18 cellular contexts compared by ENCODE assay signal in genomic region chr7:151176401-151176800, GRCh38. TPM values are rescaled to one million over a fixed set of nuclear protein-coding genes. Genes with fewer than 3 reads are reported as not detected.
A peak's percentile ranks its signal among the peaks of the same experiment; 100 is the strongest.
DNase-seq lines count a peak whose midpoint lies in the region; ATAC-seq, FAIRE-seq and TF ChIP-seq lines count a peak whose summit lies in the region.
"Had no signal": no experiment of that assay in that cellular context is flagged by ENCODE, and none has a peak within 500 bp of the region (broad histone marks: within the 10 kb centered on the region; RNA-seq: fewer than 3 reads in every experiment).

No MANE protein-coding gene starts in this region.

- TF ChIP-seq CTCF in K562 (IDR thresholded peaks at IDR 0.05 in 2 of 3, conservative IDR thresholded peaks at IDR 0.05 in 1 of 3; ENCODE audit: insufficient read depth in 2 of 3, low read depth in 1 of 3, low read length in 3 of 3) (no peak), nephron progenitor cell (IDR thresholded peaks at IDR 0.05) (no peak), type B pancreatic cell (conservative IDR thresholded peaks at IDR 0.05) (no peak)

- H2AFZ ChIP-seq in K562 (ENCODE audit: low read depth, low read length) (no peak overlapping the region), trophoblast cell (ENCODE audit: insufficient read depth, low read length, poor library complexity) (no peak overlapping the region)

- H3K27ac ChIP-seq in K562 (ENCODE audit: extremely low read depth, low read depth, low read length) = no peak overlapping the region
- H3K27ac ChIP-seq in trophoblast cell (ENCODE audit: low read depth, low read length) = no peak overlapping the region
- H3K27ac ChIP-seq: BLaER1 treated with 17β-estradiol and CSF1 and Interleukin-3, amounts not matched to agents 10 nM and 100 nM had no signal

- CTCF ChIA-PET in K562 (lab: Yijun Ruan, JAX; ENCODE audit: low intra/inter-chr PET ratio) = interaction anchor here (0.6 kb wide), 1 partner anchor 20 kb away, joined by 3 read pairs; no protein-coding TSS in a partner anchor

- H3K79me2 ChIP-seq in K562 (ENCODE audit: control insufficient read depth, insufficient read depth, low read length) (no peaks in the 10 kb centered on the region), trophoblast cell (ENCODE audit: control insufficient read depth, insufficient read depth, low read length, poor library complexity) (no peaks in the 10 kb centered on the region)

- POLR2A ChIA-PET in K562 (lab: Yijun Ruan, JAX) = interaction anchor here (1.4 kb wide), 1 partner anchor 11 kb away, joined by 3 read pairs; no protein-coding TSS in a partner anchor

- DNase-seq in activated effector memory CD4-positive, alpha-beta T cell treated with anti-CD3 and anti-CD28 coated beads, Interleukin-2, amount 50 U/mL, for 16 hours = peak; percentile 38
- no peak for DNase-seq in activated effector memory CD4-positive, alpha-beta T cell treated with Interleukin-2 at 50 U/mL for 16 hours
- no peak for DNase-seq in K562 (ENCODE audit: extremely low read depth in 1 of 4, low spot score in 3 of 4)
- DNase-seq in nephron progenitor cell = no peak
- DNase-seq in type B pancreatic cell (ENCODE audit: extremely low spot score, unreplicated experiment) = peak; percentile 40
- no peak for DNase-seq in cortex of kidney (lab: John Stamatoyannopoulos, UW)
- DNase-seq in trophoblast cell = no peak
- DNase-seq: 8988T; ACHN; Calu3; CD4-positive, CD25-positive, alpha-beta regulatory T cell; DMS 273 treated with DMSO at 0.1 percent for 48 hours; DMS79 had no signal

- no peak overlapping the region for H2BK12ac ChIP-seq in trophoblast cell (ENCODE audit: low read length)

- H3K4me1 ChIP-seq in K562 (replicated peaks in 1 of 2; ENCODE audit: control insufficient read depth in 2 of 2, insufficient read depth in 2 of 2, low read length in 2 of 2) (peaks cover 0 to 25% of the 10 kb centered on the region in 2 experiments; a peak in 2 of 5 replicates), trophoblast cell (ENCODE audit: control insufficient read depth in 1 of 2, insufficient read depth in 2 of 2, low read length in 2 of 2) (no peaks in the 10 kb centered on the region)
- H3K4me1 ChIP-seq: BLaER1 treated with 17β-estradiol and CSF1 and Interleukin-3, amounts not matched to agents 10 nM and 100 nM had no signal

- no peak overlapping the region for H3K9ac ChIP-seq in K562 (ENCODE audit: insufficient read depth in 1 of 2, low read depth in 2 of 2, low read length in 2 of 2)
- no peak overlapping the region for H3K9ac ChIP-seq in trophoblast cell (ENCODE audit: low read length)
- H3K9ac ChIP-seq: BLaER1 treated with 17β-estradiol and CSF1 and Interleukin-3, amounts not matched to agents 10 nM and 100 nM had no signal

- H4K20me1 ChIP-seq in K562 (replicated peaks; ENCODE audit: control insufficient read depth, insufficient read depth, low read length) = peaks cover 16% of the 10 kb centered on the region; the same call in 1 of the 2 replicates

- H3K4me2 ChIP-seq in K562 (ENCODE audit: insufficient read depth, low read length) (no peak overlapping the region), trophoblast cell (ENCODE audit: low read length) (no peak overlapping the region)
- H3K4me2 ChIP-seq: BLaER1 treated with 17β-estradiol and CSF1 and Interleukin-3, amounts not matched to agents 10 nM and 100 nM had no signal

- H3K36me3 ChIP-seq in K562 (ENCODE audit: control insufficient read depth, insufficient read depth, low read length) = no peaks in the 10 kb centered on the region
- H3K36me3 ChIP-seq in trophoblast cell (ENCODE audit: control insufficient read depth in 1 of 2, insufficient read depth in 2 of 2, low read length in 2 of 2) = no peaks in the 10 kb centered on the region
- H3K36me3 ChIP-seq: BLaER1 treated with 17β-estradiol and CSF1 and Interleukin-3, amounts not matched to agents 10 nM and 100 nM had no signal

- no peak overlapping the region for H3K4ac ChIP-seq in trophoblast cell (ENCODE audit: low read depth, low read length)

- no peaks in the 10 kb centered on the region for H3K79me1 ChIP-seq in trophoblast cell (ENCODE audit: low read length)

- H3K27me3 Mint-ChIP-seq in nephron progenitor cell (ENCODE audit: low read depth, poor library complexity) (peaks cover 88% of the 10 kb centered on the region), type B pancreatic cell (peaks cover 57% of the 10 kb centered on the region)

- no peak for TF ChIP-seq POLR2A in K562 (conservative IDR thresholded peaks at IDR 0.05)

- H3K4me1 Mint-ChIP-seq in nephron progenitor cell (peaks cover 20% of the 10 kb centered on the region), type B pancreatic cell (ENCODE audit: unreplicated experiment) (peaks cover 8% of the 10 kb centered on the region)

- no peak overlapping the region for H3K23ac ChIP-seq in trophoblast cell (ENCODE audit: low read length)

- H3K9me3 Mint-ChIP-seq in nephron progenitor cell = peaks cover 29% of the 10 kb centered on the region
- H3K9me3 Mint-ChIP-seq in type B pancreatic cell = peaks cover 11% of the 10 kb centered on the region
- H3K9me3 Mint-ChIP-seq: CD4-positive, CD25-positive, alpha-beta regulatory T cell had no signal

- H3K9me3 ChIP-seq in K562 (replicated peaks; ENCODE audit: control insufficient read depth, insufficient read depth, low read depth, low read length) (no peaks in the 10 kb centered on the region; the same call in 1 of the 2 replicates), trophoblast cell (ENCODE audit: insufficient read depth, low read depth, low read length) (peaks cover 23% of the 10 kb centered on the region)

- no peak overlapping the region for H4K8ac ChIP-seq in trophoblast cell (ENCODE audit: low read depth, low read length)

- no peak for TF ChIP-seq EP300 in K562 (IDR thresholded peaks at IDR 0.05; ENCODE audit: low read length)

- peak overlapping the region; percentile 6 for H3K4me3 Mint-ChIP-seq in nephron progenitor cell
- H3K4me3 Mint-ChIP-seq in type B pancreatic cell = no peak overlapping the region
- H3K4me3 Mint-ChIP-seq: CD4-positive, CD25-positive, alpha-beta regulatory T cell had no signal

- no peak overlapping the region for H3K14ac ChIP-seq in trophoblast cell (ENCODE audit: low read length)

- H2BK120ac ChIP-seq in trophoblast cell (ENCODE audit: insufficient read depth, low read length, poor library complexity) = no peak overlapping the region

- BruUV-seq in K562 (replicated peaks; lab: Mats Ljungman, UMichigan) = no TSS peak

- in situ Hi-C loops in K562 (cut with MboI) = no loop called here

- no peak overlapping the region for H2BK5ac ChIP-seq in trophoblast cell (ENCODE audit: low read depth, low read length, poor library complexity)

- H3K9me1 ChIP-seq in K562 (ENCODE audit: control insufficient read depth, insufficient read depth, low read length) = peaks cover 3% of the 10 kb centered on the region

- under 1% methylated on average over 9 of the region's 9 CpGs for WGBS in K562 (ENCODE audit: insufficient coverage, low coverage, missing lambda C conversion rate)
- no CpG with 5 or more reads among the region's 9 CpGs for WGBS in trophoblast cell (ENCODE audit: extremely low coverage, insufficient coverage, insufficient read length)

- ATAC-seq in K562 = no peak
- ATAC-seq in esophagus mucosa = no peak

- intact Hi-C loops in K562 (cut with micrococcal nuclease) = loop anchor here (10.0 kb wide), 2 partner anchors 162 to 212 kb away; no protein-coding TSS in a partner anchor

- no peak for TF ChIP-seq RAD21 in K562 (CRISPR knock-in tag; conservative IDR thresholded peaks at IDR 0.05 in 1 of 2, IDR thresholded peaks at IDR 0.05 in 1 of 2)

- H3K4me3 ChIP-seq in K562 (no peak overlapping the region), trophoblast cell (ENCODE audit: low read depth, low read length) (no peak overlapping the region)
- H3K4me3 ChIP-seq: BLaER1 treated with 17β-estradiol and CSF1 and Interleukin-3, amounts not matched to agents 10 nM and 100 nM had no signal

- H3K18ac ChIP-seq in trophoblast cell (ENCODE audit: low read length) = no peak overlapping the region

- no peak overlapping the region for H4K91ac ChIP-seq in trophoblast cell (ENCODE audit: low read depth, low read length)

- H3K27ac Mint-ChIP-seq in nephron progenitor cell = peak overlapping the region; percentile 32
- no peak overlapping the region for H3K27ac Mint-ChIP-seq in type B pancreatic cell

- H4K12ac ChIP-seq in trophoblast cell (ENCODE audit: low read depth, low read length) = no peak overlapping the region

- H3K36me3 Mint-ChIP-seq in nephron progenitor cell (ENCODE audit: low read depth) (peaks cover 10% of the 10 kb centered on the region), type B pancreatic cell (no peaks in the 10 kb centered on the region)

- H3K27me3 ChIP-seq in K562 (ENCODE audit: control insufficient read depth in 2 of 2, insufficient read depth in 2 of 2, low read length in 2 of 2) (peaks cover 44 to 66% of the 10 kb centered on the region in 2 experiments), trophoblast cell (ENCODE audit: insufficient read depth, low read length) (no peaks in the 10 kb centered on the region)

- no peak overlapping the region for H2AK5ac ChIP-seq in trophoblast cell (ENCODE audit: low read length)

- FAIRE-seq in K562 (lab: Jason Lieb, UNC) = no peak
- FAIRE-seq: GM12891 had no signal

RNA-seq across cellular contexts. Expression of gene GBX1, which starts 8.9 kb away (rescaled TPM):
- total RNA-seq in K562 (2011; cell fraction: chromatin; rRNA removed; ENCODE audit: low replicate concordance) = not detected in 2 replicates
- total RNA-seq in K562 (2011; cell fraction: nucleolus; rRNA removed) = not detected in 2 replicates
- total RNA-seq in K562 (2011; cell fraction: nucleoplasm; rRNA removed) = not detected in 2 replicates
- total RNA-seq in K562 (2014; rRNA removed) (not detected in 2 replicates), K562 (2014; rRNA removed; fragmentation: Illumina TruSeq; extraction: Trizol) (not detected in 2 replicates), K562 (2015; rRNA removed; fragmentation: Illumina TruSeq; extraction: Trizol) (not detected in 2 replicates), K562 (2021) (not detected in 2 replicates), type B pancreatic cell (ENCODE audit: low replicate concordance) (0.26 and 0.41 TPM in 2 replicates), esophagus mucosa (not detected)
- polyA plus RNA-seq in K562 (2011; rRNA removed) (not detected in 2 replicates), K562 (2014; fragmentation: Illumina TruSeq; extraction: Trizol) (not detected in 2 replicates), K562 (2014; fragmentation: Nextera tagmentation; extraction: Ambion mirVana) (not detected), K562 (2014; rRNA removed) (not detected in 2 replicates)
- polyA plus RNA-seq in K562 (2011; cell fraction: cytosol; rRNA removed) = not detected in 2 replicates
- not detected in 2 replicates for polyA plus RNA-seq in K562 (2011; cell fraction: nucleus; rRNA removed)
- polyA plus RNA-seq in K562 (2012) = not detected in 2 replicates
- polyA minus RNA-seq in K562 (2011; rRNA and poly(A)+ RNA removed) = not detected in 2 replicates
- not detected in 2 replicates for polyA minus RNA-seq in K562 (2011; cell fraction: cytosol; rRNA and poly(A)+ RNA removed)
- polyA minus RNA-seq in K562 (2011; cell fraction: nucleus; rRNA and poly(A)+ RNA removed) = not detected in 2 replicates
- not detected in 2 replicates for polyA plus RNA-seq in trophoblast cell (2013)
- total RNA-seq: Calu3; CD4-positive, CD25-positive, alpha-beta regulatory T cell; G401 had no signal
- polyA plus RNA-seq: CD4-positive, CD25-positive, alpha-beta regulatory T cell had no signal

RNA-seq across cellular contexts. Expression of gene ASB10, which starts 10.6 kb away (rescaled TPM):
- not detected in 2 replicates for total RNA-seq in K562 (2011; cell fraction: chromatin; rRNA removed; ENCODE audit: low replicate concordance)
- not detected in 2 replicates for total RNA-seq in K562 (2011; cell fraction: nucleolus; rRNA removed)
- total RNA-seq in K562 (2011; cell fraction: nucleoplasm; rRNA removed) = not detected in 2 replicates
- not detected in 2 replicates for total RNA-seq in K562 (2014; rRNA removed)
- total RNA-seq in K562 (2014; rRNA removed; fragmentation: Illumina TruSeq; extraction: Trizol) = not detected in 2 replicates
- not detected in 2 replicates for total RNA-seq in K562 (2015; rRNA removed; fragmentation: Illumina TruSeq; extraction: Trizol)
- total RNA-seq in K562 (2021) = not detected in 2 replicates
- not detected in 2 replicates for polyA plus RNA-seq in K562 (2011; rRNA removed)
- polyA plus RNA-seq in K562 (2011; cell fraction: cytosol; rRNA removed) = not detected in 2 replicates
- not detected in 2 replicates for polyA plus RNA-seq in K562 (2011; cell fraction: nucleus; rRNA removed)
- not detected in 2 replicates for polyA plus RNA-seq in K562 (2012)
- not detected in 2 replicates for polyA plus RNA-seq in K562 (2014; fragmentation: Illumina TruSeq; extraction: Trizol)
- polyA plus RNA-seq in K562 (2014; fragmentation: Nextera tagmentation; extraction: Ambion mirVana) = not detected
- not detected in 2 replicates for polyA plus RNA-seq in K562 (2014; rRNA removed)
- polyA minus RNA-seq in K562 (2011; rRNA and poly(A)+ RNA removed) = not detected in 2 replicates
- not detected in 2 replicates for polyA minus RNA-seq in K562 (2011; cell fraction: cytosol; rRNA and poly(A)+ RNA removed)
- polyA minus RNA-seq in K562 (2011; cell fraction: nucleus; rRNA and poly(A)+ RNA removed) = not detected in 2 replicates
- not detected in 2 replicates for total RNA-seq in type B pancreatic cell (ENCODE audit: low replicate concordance)
- total RNA-seq in esophagus mucosa = not detected
- not detected in 2 replicates for polyA plus RNA-seq in trophoblast cell (2013)
- total RNA-seq: Calu3; CD4-positive, CD25-positive, alpha-beta regulatory T cell; G401; H7 had no signal
- polyA plus RNA-seq: CD4-positive, CD25-positive, alpha-beta regulatory T cell had no signal

RNA-seq across cellular contexts. Expression of gene H2BK1, which starts 33.9 kb away (rescaled TPM):
- 1.00 TPM in 1 of 2 replicates, not detected in the other for total RNA-seq in K562 (2011; cell fraction: chromatin; rRNA removed; ENCODE audit: low replicate concordance)
- total RNA-seq in K562 (2011; cell fraction: nucleolus; rRNA removed) = 1.6 and 4.0 TPM in 2 replicates
- 1.2 TPM in 1 of 2 replicates, not detected in the other for total RNA-seq in K562 (2011; cell fraction: nucleoplasm; rRNA removed)
- not detected in 2 replicates for total RNA-seq in K562 (2014; rRNA removed)
- total RNA-seq in K562 (2014; rRNA removed; fragmentation: Illumina TruSeq; extraction: Trizol) = not detected in 2 replicates
- total RNA-seq in K562 (2015; rRNA removed; fragmentation: Illumina TruSeq; extraction: Trizol) = not detected in 2 replicates
- not detected in 2 replicates for total RNA-seq in K562 (2021)
- polyA plus RNA-seq in K562 (2011; rRNA removed) = not detected in 2 replicates
- not detected in 2 replicates for polyA plus RNA-seq in K562 (2011; cell fraction: cytosol; rRNA removed)
- polyA plus RNA-seq in K562 (2011; cell fraction: nucleus; rRNA removed) = 0.53 TPM in 1 of 2 replicates, not detected in the other
- not detected in 2 replicates for polyA plus RNA-seq in K562 (2012)
- not detected in 2 replicates for polyA plus RNA-seq in K562 (2014; fragmentation: Illumina TruSeq; extraction: Trizol)
- not detected for polyA plus RNA-seq in K562 (2014; fragmentation: Nextera tagmentation; extraction: Ambion mirVana)
- polyA plus RNA-seq in K562 (2014; rRNA removed) = not detected in 2 replicates
- not detected in 2 replicates for polyA minus RNA-seq in K562 (2011; rRNA and poly(A)+ RNA removed)
- not detected in 2 replicates for polyA minus RNA-seq in K562 (2011; cell fraction: cytosol; rRNA and poly(A)+ RNA removed)
- not detected in 2 replicates for polyA minus RNA-seq in K562 (2011; cell fraction: nucleus; rRNA and poly(A)+ RNA removed)
- total RNA-seq in type B pancreatic cell (ENCODE audit: low replicate concordance) = not detected in 2 replicates
- total RNA-seq in esophagus mucosa = not detected
- polyA plus RNA-seq in trophoblast cell (2013) = not detected in 2 replicates
- total RNA-seq: Calu3, G401, H7 had no signal
- polyA plus RNA-seq: CD4-positive, CD25-positive, alpha-beta regulatory T cell had no signal

RNA-seq across cellular contexts. Expression of gene ABCF2, which starts 50.6 kb away (rescaled TPM):
- total RNA-seq in K562 (2011; cell fraction: chromatin; rRNA removed; ENCODE audit: low replicate concordance) = 65.4 and 103 TPM in 2 replicates
- 49.7 and 54.7 TPM in 2 replicates for total RNA-seq in K562 (2011; cell fraction: nucleolus; rRNA removed)
- total RNA-seq in K562 (2011; cell fraction: nucleoplasm; rRNA removed) = 43.1 and 48.4 TPM in 2 replicates
- total RNA-seq in K562 (2014; rRNA removed) (117 and 145 TPM in 2 replicates), K562 (2014; rRNA removed; fragmentation: Illumina TruSeq; extraction: Trizol) (79.5 and 110 TPM in 2 replicates), K562 (2015; rRNA removed; fragmentation: Illumina TruSeq; extraction: Trizol) (113 TPM in 2 replicates), K562 (2021) (122 and 129 TPM in 2 replicates), type B pancreatic cell (ENCODE audit: low replicate concordance) (35.9 and 46.5 TPM in 2 replicates), esophagus mucosa (25.7 TPM)
- polyA plus RNA-seq in K562 (2011; rRNA removed) (43.1 and 62.1 TPM in 2 replicates), K562 (2014; fragmentation: Illumina TruSeq; extraction: Trizol) (165 and 177 TPM in 2 replicates), K562 (2014; fragmentation: Nextera tagmentation; extraction: Ambion mirVana) (100 to 1,000 TPM; 103 to 224 TPM), K562 (2014; rRNA removed) (88.2 and 97.5 TPM in 2 replicates)
- 54.5 and 89.8 TPM in 2 replicates for polyA plus RNA-seq in K562 (2011; cell fraction: cytosol; rRNA removed)
- polyA plus RNA-seq in K562 (2011; cell fraction: nucleus; rRNA removed) = 36.6 and 65.1 TPM in 2 replicates
- 64.0 and 75.1 TPM in 2 replicates for polyA plus RNA-seq in K562 (2012)
- 49.7 and 116 TPM in 2 replicates for polyA minus RNA-seq in K562 (2011; rRNA and poly(A)+ RNA removed)
- 23.5 and 52.3 TPM in 2 replicates for polyA minus RNA-seq in K562 (2011; cell fraction: cytosol; rRNA and poly(A)+ RNA removed)
- polyA minus RNA-seq in K562 (2011; cell fraction: nucleus; rRNA and poly(A)+ RNA removed) = 17.1 and 26.5 TPM in 2 replicates
- polyA plus RNA-seq in trophoblast cell (2013) = 25.9 and 26.8 TPM in 2 replicates

RNA-seq across cellular contexts. Expression of gene CHPF2, which starts 55.9 kb away (rescaled TPM):
- total RNA-seq in K562 (2011; cell fraction: chromatin; rRNA removed; ENCODE audit: low replicate concordance) = 109 and 238 TPM in 2 replicates
- total RNA-seq in K562 (2011; cell fraction: nucleolus; rRNA removed) = 182 and 210 TPM in 2 replicates
- 98.1 and 129 TPM in 2 replicates for total RNA-seq in K562 (2011; cell fraction: nucleoplasm; rRNA removed)
- total RNA-seq in K562 (2014; rRNA removed) (18.8 and 21.4 TPM in 2 replicates), K562 (2014; rRNA removed; fragmentation: Illumina TruSeq; extraction: Trizol) (6.1 and 7.1 TPM in 2 replicates), K562 (2015; rRNA removed; fragmentation: Illumina TruSeq; extraction: Trizol) (12.0 and 13.1 TPM in 2 replicates), K562 (2021) (29.7 and 32.8 TPM in 2 replicates), type B pancreatic cell (ENCODE audit: low replicate concordance) (44.4 and 54.7 TPM in 2 replicates), esophagus mucosa (10.9 TPM)
- polyA plus RNA-seq in K562 (2011; rRNA removed) (10.5 and 14.3 TPM in 2 replicates), K562 (2014; fragmentation: Illumina TruSeq; extraction: Trizol) (8.4 and 10.8 TPM in 2 replicates), K562 (2014; fragmentation: Nextera tagmentation; extraction: Ambion mirVana) (under 1 TPM; 0.08 to 0.24 TPM), K562 (2014; rRNA removed) (17.8 and 18.3 TPM in 2 replicates)
- 10.5 and 18.5 TPM in 2 replicates for polyA plus RNA-seq in K562 (2011; cell fraction: cytosol; rRNA removed)
- polyA plus RNA-seq in K562 (2011; cell fraction: nucleus; rRNA removed) = 112 and 142 TPM in 2 replicates
- polyA plus RNA-seq in K562 (2012) = 13.7 and 35.4 TPM in 2 replicates
- 16.5 and 17.8 TPM in 2 replicates for polyA minus RNA-seq in K562 (2011; rRNA and poly(A)+ RNA removed)
- 16.9 and 19.6 TPM in 2 replicates for polyA minus RNA-seq in K562 (2011; cell fraction: cytosol; rRNA and poly(A)+ RNA removed)
- 86.3 and 114 TPM in 2 replicates for polyA minus RNA-seq in K562 (2011; cell fraction: nucleus; rRNA and poly(A)+ RNA removed)
- 22.6 and 24.6 TPM in 2 replicates for polyA plus RNA-seq in trophoblast cell (2013)

Comparison
In these comparisons a context has a peak if more than half of its experiments do, and no peak if none do; other contexts are left out.
1. DNase-seq: peak in activated effector memory CD4-positive, alpha-beta T cell treated with anti-CD3 and anti-CD28 coated beads, Interleukin-2, amount 50 U/mL, for 16 hours (single experiment) and type B pancreatic cell (single experiment); none in activated effector memory CD4-positive, alpha-beta T cell treated with Interleukin-2 at 50 U/mL for 16 hours (single experiment), K562 (0 of 4), nephron progenitor cell (single experiment), cortex of kidney (single experiment) and trophoblast cell (0 of 2).